In genomic region chr11:118338637-118339061, GRCh38 we compare ENCODE assay signal across 8 cellular contexts. TPM values are rescaled to one million over a fixed set of nuclear protein-coding genes. Genes with fewer than 3 reads are reported as not detected.
DNase-seq lines count a peak whose midpoint lies in the region; ATAC-seq and TF ChIP-seq lines count a peak whose summit lies in the region.

No MANE protein-coding gene starts in this region.

- H3K79me1 ChIP-seq in H9 (ENCODE audit: insufficient read depth, low read depth, low read length, poor library complexity, severe bottlenecking): no peaks in the 10 kb centered on the region

- H3K4me3 Mint-ChIP-seq in H9: no peak overlapping the region

- H3K27ac Mint-ChIP-seq in H9: 0 out of 7 replicates have a peak overlapping the region, but pooled peaks of 1 of the 3 experiments have one; percentile 18

- no peak overlapping the region for H2BK15ac ChIP-seq in H9 (ENCODE audit: low read depth, low read length)

- no peaks in the 10 kb centered on the region for H4K20me1 ChIP-seq in H9 (ENCODE audit: control insufficient read depth, insufficient read depth, insufficient read length)

- H4K8ac ChIP-seq in H9 (replicated peaks; ENCODE audit: insufficient read length, low read depth, low read length): no peak overlapping the region

- H3K9me3 Mint-ChIP-seq in H9: peaks cover under 1 to 3% of the 10 kb centered on the region in 2 experiments; a peak in 3 of 5 replicates

- H4K5ac ChIP-seq in H9 (ENCODE audit: insufficient read length, low read depth, low read length): no peak overlapping the region

- H3K27me3 Mint-ChIP-seq in H9 (ENCODE audit: low read depth): peaks cover 25% of the 10 kb centered on the region

- H3K18ac ChIP-seq in H9 (ENCODE audit: insufficient read length, low read depth, low read length): no peak overlapping the region

- no peak overlapping the region for H4K91ac ChIP-seq in H9 (ENCODE audit: insufficient read length, low read depth, low read length)

- H2BK120ac ChIP-seq in H9 (ENCODE audit: low read depth, low read length, poor library complexity, severe bottlenecking): no peak overlapping the region

- no peaks in the 10 kb centered on the region for H3K36me3 Mint-ChIP-seq in H9 (ENCODE audit: insufficient read depth in 1 of 3, low read depth in 3 of 3)

- H3K14ac ChIP-seq in H9 (ENCODE audit: insufficient read depth, low read length): 0 out of 2 replicates have a peak overlapping the region, but pooled peaks have one; percentile 3

- no peak for TF ChIP-seq CTCF in H9 (conservative IDR thresholded peaks at IDR 0.05)

- H3K9me3 ChIP-seq in H9 (ENCODE audit: control insufficient read depth, low read depth, low read length): no peaks in the 10 kb centered on the region

- H2AFZ ChIP-seq in H9 (ENCODE audit: low read length): no peak overlapping the region

- no peaks in the 10 kb centered on the region for H3K79me2 ChIP-seq in H9 (ENCODE audit: insufficient read depth, low read length)

- WGBS in H9 (ENCODE audit: extremely low coverage, insufficient read length, low lambda C conversion rate): no CpG with 5 or more reads among the region's 7 CpGs

- ATAC-seq in HG02642 (IDR thresholded peaks at IDR 0.05; ENCODE audit: poor library complexity, unreplicated experiment) (no peak), HG02840 (IDR thresholded peaks at IDR 0.05; ENCODE audit: low FRiP score, unreplicated experiment) (no peak)

- H2AK5ac ChIP-seq in H9 (ENCODE audit: insufficient read length, low read length): no peak overlapping the region

- DNase-seq in H9 (no peak), erythroblast (lab: John Stamatoyannopoulos, UW) (peak; percentile 73 to 79), NCI-H748 (lab: John Stamatoyannopoulos, UW; ENCODE audit: unreplicated experiment) (no peak), SK-N-DZ (ENCODE audit: low spot score) (no peak)
- peak; percentile 56 to 93 for DNase-seq in activated CD4-positive, alpha-beta T cell treated with anti-CD3 and anti-CD28 coated beads, Interleukin-2, amount 50 U/mL, for 24 hours (ENCODE audit: low read depth in 1 of 2, low spot score in 1 of 2)
- DNase-seq in stimulated activated CD8-positive, alpha-beta memory T cell treated with anti-CD3 and anti-CD28 coated beads, Interleukin-15, amount 100 ng/mL, for 4 hours (ENCODE audit: low read depth in 2 of 2): peak; percentile 67 to 88

- no peak overlapping the region for H2BK20ac ChIP-seq in H9 (ENCODE audit: low read depth, low read length, poor library complexity, severe bottlenecking)

- H3K4me1 Mint-ChIP-seq in H9: peaks cover 0 to 2% of the 10 kb centered on the region in 2 experiments; a peak in 1 of 4 replicates

- no peak overlapping the region for H3K27ac ChIP-seq in H9 (ENCODE audit: insufficient read length, low read depth, low read length)

- H3K4me2 ChIP-seq in H9 (ENCODE audit: insufficient read depth, insufficient read length, low read length): no peak overlapping the region

- no peak overlapping the region for H2BK12ac ChIP-seq in H9 (ENCODE audit: insufficient read length, low read depth, low read length)

- no peaks in the 10 kb centered on the region for H3K27me3 ChIP-seq in H9 (ENCODE audit: insufficient read depth, low read length)

- H3K4ac ChIP-seq in H9 (ENCODE audit: low read depth, low read length): no peak overlapping the region

- no peak overlapping the region for H3K56ac ChIP-seq in H9 (ENCODE audit: insufficient read length, low read depth, low read length)

- no peak overlapping the region for H3T11ph ChIP-seq in H9 (ENCODE audit: low read length)

- no peak overlapping the region for H2BK5ac ChIP-seq in H9 (ENCODE audit: insufficient read length, low read length)

- no peak overlapping the region for H3K23ac ChIP-seq in H9 (ENCODE audit: insufficient read length, low read depth, low read length)

- no peaks in the 10 kb centered on the region for H3K4me1 ChIP-seq in H9 (ENCODE audit: insufficient read depth, low read length)

- H3K23me2 ChIP-seq in H9 (ENCODE audit: insufficient read length, low read depth, low read length, poor library complexity, severe bottlenecking): no peaks in the 10 kb centered on the region

- no peak overlapping the region for H3K9ac ChIP-seq in H9 (ENCODE audit: extremely low read depth, insufficient read length, low read length)

- no peak for TF ChIP-seq POLR2A in erythroblast (IDR thresholded peaks at IDR 0.05; ENCODE audit: low read length)

RNA-seq across cellular contexts. Expression of gene CD3D, which starts 3.9 kb away (rescaled TPM):
- not detected in 2 replicates for total RNA-seq in H9 (2021)
- not detected in 2 replicates for polyA plus RNA-seq in SK-N-DZ (2014; cell fraction: cytosol; rRNA removed)
- not detected in 2 replicates for polyA plus RNA-seq in SK-N-DZ (2014; cell fraction: nucleus; rRNA removed)

RNA-seq across cellular contexts. Expression of gene CD3G, which starts 5.5 kb away (rescaled TPM):
- not detected in 2 replicates for total RNA-seq in H9 (2021)
- polyA plus RNA-seq in SK-N-DZ (2014; cell fraction: cytosol; rRNA removed): 0.36 and 1.8 TPM in 2 replicates
- polyA plus RNA-seq in SK-N-DZ (2014; cell fraction: nucleus; rRNA removed): not detected in 2 replicates

RNA-seq across cellular contexts. Expression of gene UBE4A, which starts 20.8 kb away (rescaled TPM):
- 33.0 and 33.7 TPM in 2 replicates for total RNA-seq in H9 (2021)
- polyA plus RNA-seq in SK-N-DZ (2014; cell fraction: cytosol; rRNA removed): 15.9 and 17.7 TPM in 2 replicates
- 17.9 and 20.7 TPM in 2 replicates for polyA plus RNA-seq in SK-N-DZ (2014; cell fraction: nucleus; rRNA removed)

RNA-seq across cellular contexts. Expression of gene CD3E, which starts 34.1 kb away (rescaled TPM):
- total RNA-seq in H9 (2021): not detected in 2 replicates
- polyA plus RNA-seq in SK-N-DZ (2014; cell fraction: cytosol; rRNA removed): not detected in 2 replicates
- not detected in 2 replicates for polyA plus RNA-seq in SK-N-DZ (2014; cell fraction: nucleus; rRNA removed)

Comparison
In these comparisons a context has a peak if more than half of its experiments do, and no peak if none do; other contexts are left out.
1. DNase-seq: peak in activated CD4-positive, alpha-beta T cell treated with anti-CD3 and anti-CD28 coated beads, Interleukin-2, amount 50 U/mL, for 24 hours (2 of 2), erythroblast (2 of 2) and stimulated activated CD8-positive, alpha-beta memory T cell treated with anti-CD3 and anti-CD28 coated beads, Interleukin-15, amount 100 ng/mL, for 4 hours (2 of 2); none in H9 (single experiment), NCI-H748 (single experiment) and SK-N-DZ (single experiment).